ENCODE assay signal across 11 cellular contexts in genomic region chr10:8052344-8052969, GRCh38. TPM values are rescaled to one million over a fixed set of nuclear protein-coding genes. Genes with fewer than 3 reads are reported as not detected.
A peak's percentile ranks its signal among the peaks of the same experiment; 100 is the strongest.
DNase-seq lines count a peak whose midpoint lies in the region; ATAC-seq and TF ChIP-seq lines count a peak whose summit lies in the region.
"Had no signal": no experiment of that assay in that cellular context is flagged by ENCODE, and none has a peak within 500 bp of the region (broad histone marks: within the 10 kb centered on the region; RNA-seq: fewer than 3 reads in every experiment).

No MANE protein-coding gene starts in this region.

- no peaks in the 10 kb centered on the region for H3K9me3 ChIP-seq in right atrium auricular region
- H3K9me3 ChIP-seq: tibial artery had no signal

- H3K9ac ChIP-seq in rectal smooth muscle tissue (ENCODE audit: low read length), result no peak overlapping the region

- no peaks in the 10 kb centered on the region for H3K9me3 Mint-ChIP-seq in activated CD4-positive, alpha-beta T cell treated with anti-CD3 and anti-CD28 coated beads for 36 hours (ENCODE audit: low read depth)
- no peaks in the 10 kb centered on the region for H3K9me3 Mint-ChIP-seq in activated CD4-positive, alpha-beta memory T cell treated with anti-CD3 and anti-CD28 coated beads for 36 hours

- no peak overlapping the region for H3K4me3 ChIP-seq in fibroblast of villous mesenchyme (ENCODE audit: low read depth, low read length)
- H3K4me3 ChIP-seq in rectal smooth muscle tissue (ENCODE audit: low read length), result peak overlapping the region; percentile 13
- no peak overlapping the region for H3K4me3 ChIP-seq in right atrium auricular region

- POLR2A ChIA-PET in activated CD4-positive, alpha-beta T cell treated with anti-CD3 and anti-CD28 coated beads for 36 hours (lab: Charles Lee), result no interaction called here
- POLR2A ChIA-PET in activated CD4-positive, alpha-beta memory T cell treated with anti-CD3 and anti-CD28 coated beads for 36 hours (lab: Charles Lee), result interaction anchor here (0.7 kb wide), 1 partner anchor 670 kb away, joined by 4 read pairs; no protein-coding TSS in a partner anchor

- peaks cover 39% of the 10 kb centered on the region for H3K4me1 Mint-ChIP-seq in activated CD4-positive, alpha-beta T cell treated with anti-CD3 and anti-CD28 coated beads for 36 hours
- H3K4me1 Mint-ChIP-seq in activated CD4-positive, alpha-beta memory T cell treated with anti-CD3 and anti-CD28 coated beads for 36 hours (ENCODE audit: low read depth), result peaks cover 27% of the 10 kb centered on the region

- TF ChIP-seq CTCF in fibroblast of villous mesenchyme (IDR thresholded peaks at IDR 0.05; ENCODE audit: insufficient read depth, low read depth, low read length), result no peak
- no peak for TF ChIP-seq CTCF in right atrium auricular region (IDR thresholded peaks at IDR 0.05)

- H3K27me3 ChIP-seq in rectal smooth muscle tissue (ENCODE audit: control insufficient read depth, insufficient read depth, low read length) (peaks cover 55% of the 10 kb centered on the region), right atrium auricular region (peaks cover 54 to 83% of the 10 kb centered on the region in 2 donors)

- H3K36me3 ChIP-seq in rectal smooth muscle tissue (ENCODE audit: control insufficient read depth, insufficient read depth, low read length) (no peaks in the 10 kb centered on the region), right atrium auricular region (no peaks in the 10 kb centered on the region)
- H3K36me3 ChIP-seq: tibial artery had no signal

- H3K27ac Mint-ChIP-seq in activated CD4-positive, alpha-beta T cell treated with anti-CD3 and anti-CD28 coated beads for 36 hours, result peak overlapping the region; percentile 53
- H3K27ac Mint-ChIP-seq in activated CD4-positive, alpha-beta memory T cell treated with anti-CD3 and anti-CD28 coated beads for 36 hours, result peak overlapping the region; percentile 84

- peaks cover 28% of the 10 kb centered on the region for H3K27me3 Mint-ChIP-seq in activated CD4-positive, alpha-beta T cell treated with anti-CD3 and anti-CD28 coated beads for 36 hours
- peaks cover 31% of the 10 kb centered on the region for H3K27me3 Mint-ChIP-seq in activated CD4-positive, alpha-beta memory T cell treated with anti-CD3 and anti-CD28 coated beads for 36 hours

- DNase-seq in activated CD4-positive, alpha-beta T cell treated with anti-CD3 and anti-CD28 coated beads for 36 hours, result peak; percentile 67
- DNase-seq in activated CD4-positive, alpha-beta T cell treated with anti-CD3 and anti-CD28 coated beads, Interleukin-2, amount 50 U/mL, for 1 hour, result no peak
- DNase-seq in activated CD4-positive, alpha-beta memory T cell treated with anti-CD3 and anti-CD28 coated beads for 36 hours, result peak; percentile 53
- DNase-seq in fibroblast of villous mesenchyme (ENCODE audit: low read depth) (peak; percentile 8), right atrium auricular region (ENCODE audit: low spot score) (no peak), HCEC 1CT (no peak)
- DNase-seq: NCI-H510A treated with DMSO at 0.1 percent for 48 hours; stimulated activated CD4-positive, alpha-beta T cell treated with anti-CD3 and anti-CD28 coated beads, Interleukin-1b, Interleukin-23, amount 100 ng/mL, for 48 hours had no signal

- intact Hi-C loops in activated CD4-positive, alpha-beta T cell treated with anti-CD3 and anti-CD28 coated beads for 36 hours (cut with DNase I, micrococcal nuclease), result loop anchor here (2.0 to 10.0 kb wide), 12 partner anchors 190 to 1850 kb away; partner anchors contain the start of genes ATP5F1C (in 1 of the 2) and PFKFB3 (in 1 of the 2)
- intact Hi-C loops in activated CD4-positive, alpha-beta memory T cell treated with anti-CD3 and anti-CD28 coated beads for 36 hours (cut with micrococcal nuclease), result loop anchor here (5.0 to 10.0 kb wide), 6 partner anchors 235 to 1250 kb away; partner anchors contain the start of gene TAF3

- peaks cover 16% of the 10 kb centered on the region for H3K36me3 Mint-ChIP-seq in activated CD4-positive, alpha-beta T cell treated with anti-CD3 and anti-CD28 coated beads for 36 hours (ENCODE audit: low read depth)
- peaks cover 30% of the 10 kb centered on the region for H3K36me3 Mint-ChIP-seq in activated CD4-positive, alpha-beta memory T cell treated with anti-CD3 and anti-CD28 coated beads for 36 hours

- no peak overlapping the region for H3K27ac ChIP-seq in rectal smooth muscle tissue (ENCODE audit: low read depth, low read length)
- no peak overlapping the region for H3K27ac ChIP-seq in right atrium auricular region
- H3K27ac ChIP-seq: tibial artery had no signal

- ATAC-seq in activated CD4-positive, alpha-beta T cell treated with anti-CD3 and anti-CD28 coated beads for 36 hours, result no peak
- ATAC-seq in GM21528 (IDR thresholded peaks at IDR 0.05; ENCODE audit: low FRiP score, unreplicated experiment), result no peak

- H3K4me3 Mint-ChIP-seq in activated CD4-positive, alpha-beta T cell treated with anti-CD3 and anti-CD28 coated beads for 36 hours, result peak overlapping the region; percentile 96
- peak overlapping the region; percentile 99 for H3K4me3 Mint-ChIP-seq in activated CD4-positive, alpha-beta memory T cell treated with anti-CD3 and anti-CD28 coated beads for 36 hours

- CTCF ChIA-PET in activated CD4-positive, alpha-beta T cell treated with anti-CD3 and anti-CD28 coated beads for 36 hours (lab: Charles Lee), result interaction anchor here (1.0 to 1.3 kb wide), 2 partner anchors 11 to 446 kb away, joined by 3 read pairs; no protein-coding TSS in a partner anchor
- CTCF ChIA-PET in activated CD4-positive, alpha-beta memory T cell treated with anti-CD3 and anti-CD28 coated beads for 36 hours (lab: Charles Lee), result interaction anchor here (0.6 to 1.9 kb wide), 9 partner anchors 9 to 867 kb away, joined by 3 to 7 read pairs (median 4); no protein-coding TSS in a partner anchor

- H3K4me1 ChIP-seq in rectal smooth muscle tissue (ENCODE audit: control insufficient read depth, insufficient read depth, low read length) (peaks cover 4% of the 10 kb centered on the region), right atrium auricular region (peaks cover 0 to 66% of the 10 kb centered on the region in 2 donors)

RNA-seq across cellular contexts. Expression of gene GATA3, which starts 2.0 kb away (rescaled TPM):
- 10 to 100 TPM; 23.5 to 30.2 TPM for total RNA-seq in activated CD4-positive, alpha-beta T cell treated with anti-CD3 and anti-CD28 coated beads for 36 hours
- 10 to 100 TPM; 46.3 to 47.4 TPM for total RNA-seq in activated CD4-positive, alpha-beta memory T cell treated with anti-CD3 and anti-CD28 coated beads for 36 hours
- not detected in 2 replicates for total RNA-seq in fibroblast of villous mesenchyme
- total RNA-seq in right atrium auricular region, result 1 to 10 TPM in 1 of 2 donors, under 1 TPM in 1; 0.52 to 1.4 TPM

Comparison
In these comparisons a context has a peak if more than half of its experiments do, and no peak if none do; other contexts are left out.
1. DNase-seq: peak in activated CD4-positive, alpha-beta T cell treated with anti-CD3 and anti-CD28 coated beads for 36 hours (single experiment), activated CD4-positive, alpha-beta memory T cell treated with anti-CD3 and anti-CD28 coated beads for 36 hours (single experiment) and fibroblast of villous mesenchyme (single experiment); none in activated CD4-positive, alpha-beta T cell treated with anti-CD3 and anti-CD28 coated beads, Interleukin-2, amount 50 U/mL, for 1 hour (single experiment), right atrium auricular region (single experiment) and HCEC 1CT (single experiment).
2. RNA of gene GATA3, which starts 2.0 kb away (total RNA-seq): 46.3 to 47.4 TPM in activated CD4-positive, alpha-beta memory T cell treated with anti-CD3 and anti-CD28 coated beads for 36 hours and 23.5 to 30.2 TPM in activated CD4-positive, alpha-beta T cell treated with anti-CD3 and anti-CD28 coated beads for 36 hours; 0.52 to 1.4 TPM in right atrium auricular region and not detected in fibroblast of villous mesenchyme; every median in the first group is over 10 times any median in the second.